In genomic region chr1:199041173-199041914, GRCh38 we compare ENCODE assay signal across 8 cellular contexts.
DNase-seq lines count a peak whose midpoint lies in the region; ATAC-seq and TF ChIP-seq lines count a peak whose summit lies in the region.

No MANE protein-coding gene starts in this region.

- peaks cover 23% of the 10 kb centered on the region for H3K36me3 ChIP-seq in KOPT-K1 (ENCODE audit: insufficient read depth, low read length)
- H3K36me3 ChIP-seq in suprapubic skin = no peaks in the 10 kb centered on the region

- in situ Hi-C loops in GM13977 (cut with MboI; ENCODE audit: low pct_unique_long_range_greater_than_20kb, low sequenced_read_pairs, unreplicated experiment) = no loop called here

- H3K4me3 ChIP-seq in choroid plexus epithelial cell (ENCODE audit: low read depth, low read length) (no peak overlapping the region), suprapubic skin (no peak overlapping the region)

- WGBS in suprapubic skin = 26% methylated on average over 4 of the region's 4 CpGs

- no peaks in the 10 kb centered on the region for H3K4me1 ChIP-seq in suprapubic skin

- TF ChIP-seq CTCF in GM13977 (IDR thresholded peaks at IDR 0.05; ENCODE audit: extremely low read depth, insufficient read depth, missing control alignments) (no peak), choroid plexus epithelial cell (conservative IDR thresholded peaks at IDR 0.05; ENCODE audit: low read depth, low read length) (no peak), suprapubic skin (IDR thresholded peaks at IDR 0.05) (no peak)

- H3K27me3 ChIP-seq in suprapubic skin = no peaks in the 10 kb centered on the region

- H3K9me3 ChIP-seq in KOPT-K1 (ENCODE audit: insufficient read depth, low read length, poor library complexity, severe bottlenecking) = no peaks in the 10 kb centered on the region
- H3K9me3 ChIP-seq in suprapubic skin = no peaks in the 10 kb centered on the region

- H3K27ac ChIP-seq in KOPT-K1 (ENCODE audit: low read depth, low read length, poor library complexity, severe bottlenecking) (peak overlapping the region; percentile 100), suprapubic skin (no peak overlapping the region)

- ATAC-seq in GM21576 (IDR thresholded peaks at IDR 0.05; ENCODE audit: unreplicated experiment) = peak; percentile 99

- no peak for TF ChIP-seq EP300 in suprapubic skin (IDR thresholded peaks at IDR 0.05)

- no peak for TF ChIP-seq POLR2A in suprapubic skin (IDR thresholded peaks at IDR 0.05)

- DNase-seq in GM13977 (ENCODE audit: low spot score) = peak; percentile 39
- DNase-seq in choroid plexus epithelial cell (ENCODE audit: low read depth) = peak; percentile 48
- no peak for DNase-seq in NCI-H1105 treated with DMSO at 0.1 percent for 48 hours (lab: John Stamatoyannopoulos, UW)
- no peak for DNase-seq in HCEC 1CT
- DNase-seq in AG08395 (ENCODE audit: low spot score) = no peak
- DNase-seq in suprapubic skin (ENCODE audit: low spot score in 2 of 2) = no peak

Comparison
In these comparisons a context has a peak if more than half of its experiments do, and no peak if none do; other contexts are left out.
1. DNase-seq: peak in GM13977 (single experiment) and choroid plexus epithelial cell (single experiment); none in NCI-H1105 treated with DMSO at 0.1 percent for 48 hours (single experiment), HCEC 1CT (single experiment), AG08395 (single experiment) and suprapubic skin (0 of 2).